In the genomic region with DNA sequence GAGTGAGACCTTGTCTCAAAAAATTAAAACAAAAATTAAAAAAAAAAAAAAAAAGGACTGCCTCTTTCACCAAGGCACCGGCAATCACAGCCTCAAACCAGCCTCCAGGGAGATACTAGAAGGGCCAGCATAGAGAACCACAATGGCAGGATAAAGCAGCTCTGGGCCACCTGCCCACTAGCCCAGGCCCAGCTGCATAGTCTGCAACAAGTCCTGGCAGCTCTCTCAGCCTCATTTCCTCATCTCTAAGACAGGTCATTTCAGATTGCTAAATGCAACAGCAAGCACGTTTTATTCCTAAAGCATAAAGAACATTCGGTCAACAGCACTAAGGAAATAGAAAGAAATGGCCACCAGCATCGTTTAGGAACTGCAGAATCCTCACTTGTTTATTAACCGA, we compare ENCODE assay signal across 9 cellular contexts.
A peak's percentile ranks its signal among the peaks of the same experiment; 100 is the strongest.
DNase-seq lines count a peak whose midpoint lies in the region; ATAC-seq and TF ChIP-seq lines count a peak whose summit lies in the region.
"Had no signal": no experiment of that assay in that cellular context is flagged by ENCODE, and none has a peak within 500 bp of the region (broad histone marks: within the 10 kb centered on the region; RNA-seq: fewer than 3 reads in every experiment).

No MANE protein-coding gene starts in this region.

- H3K4me3 ChIP-seq in HEK293 (ENCODE audit: low read depth, low read length) (no peak overlapping the region), skeletal muscle cell (ENCODE audit: low read depth, low read length) (no peak overlapping the region)

- no peaks in the 10 kb centered on the region for H3K4me1 ChIP-seq in HEK293 (ENCODE audit: control insufficient read depth, insufficient read depth, low read length)

- ATAC-seq in SK-N-SH treated with all-trans-retinoic acid at 6 μM for 48 hours = peak; percentile 45; the same call in 2 of the 3 replicates
- ATAC-seq in HG03432 (IDR thresholded peaks at IDR 0.05; ENCODE audit: unreplicated experiment) = no peak

- POLR2A ChIA-PET in HEK293 (lab: Yijun Ruan, JAX) = no interaction called here

- no peak overlapping the region for H3K27ac ChIP-seq in HEK293 (ENCODE audit: extremely low read depth, low read depth, low read length)

- no peaks in the 10 kb centered on the region for H3K9me3 ChIP-seq in HEK293 (ENCODE audit: control insufficient read depth, insufficient read depth, low read depth, low read length)

- CTCF ChIA-PET in HEK293 (lab: Yijun Ruan, JAX) = interaction anchor here (0.6 to 2.1 kb wide), 2 partner anchors 10 to 380 kb away, joined by 3 to 8 read pairs; no protein-coding TSS in a partner anchor

- DNase-seq in globus pallidus (ENCODE audit: low spot score) (peak; percentile 84), skeletal muscle cell (ENCODE audit: low read depth) (peak; percentile 70), GM20000 (ENCODE audit: low spot score) (no peak), NCI-H774 (lab: John Stamatoyannopoulos, UW) (no peak)
- no peak for DNase-seq in activated effector memory CD4-positive, alpha-beta T cell treated with anti-CD3 and anti-CD28 coated beads, Interleukin-2, amount 50 U/mL, for 16 hours
- DNase-seq: activated T-cell treated with anti-CD3 and anti-CD28 coated beads, Interleukin-2, amount 50 U/mL, for 48 hours had no signal

- TF ChIP-seq CTCF in HEK293 (tag by site-specific recombination; IDR thresholded peaks at IDR 0.05) (no peak), GM20000 (IDR thresholded peaks at IDR 0.05; ENCODE audit: extremely low read depth, missing control alignments) (no peak)

- H3K36me3 ChIP-seq in HEK293 (ENCODE audit: control insufficient read depth in 2 of 2, insufficient read depth in 1 of 2, low read length in 2 of 2) = peaks cover 0 to 34% of the 10 kb centered on the region in 2 experiments; a peak in 2 of 3 replicates

TF ChIP-seq in HEK293, 187 proteins besides CTCF, POLR2A, EP300 and RAD21:
- peak; percentile 81 for TF ChIP-seq SCRT2 (tag by site-specific recombination; IDR thresholded peaks at IDR 0.05)
- TF ChIP-seq, protein P1, sequence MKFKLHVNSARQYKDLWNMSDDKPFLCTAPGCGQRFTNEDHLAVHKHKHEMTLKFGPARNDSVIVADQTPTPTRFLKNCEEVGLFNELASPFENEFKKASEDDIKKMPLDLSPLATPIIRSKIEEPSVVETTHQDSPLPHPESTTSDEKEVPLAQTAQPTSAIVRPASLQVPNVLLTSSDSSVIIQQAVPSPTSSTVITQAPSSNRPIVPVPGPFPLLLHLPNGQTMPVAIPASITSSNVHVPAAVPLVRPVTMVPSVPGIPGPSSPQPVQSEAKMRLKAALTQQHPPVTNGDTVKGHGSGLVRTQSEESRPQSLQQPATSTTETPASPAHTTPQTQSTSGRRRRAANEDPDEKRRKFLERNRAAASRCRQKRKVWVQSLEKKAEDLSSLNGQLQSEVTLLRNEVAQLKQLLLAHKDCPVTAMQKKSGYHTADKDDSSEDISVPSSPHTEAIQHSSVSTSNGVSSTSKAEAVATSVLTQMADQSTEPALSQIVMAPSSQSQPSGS (tag by site-specific recombination; IDR thresholded peaks at IDR 0.05; ENCODE audit: low read depth) = no peak
- no peak for TF ChIP-seq ZIC2 (tag by site-specific recombination; IDR thresholded peaks at IDR 0.05)
- TF ChIP-seq SCRT1 (tag by site-specific recombination; IDR thresholded peaks at IDR 0.05; ENCODE audit: borderline replicate concordance) = peak; percentile 75; the same call in 1 of the 2 replicates
- TF ChIP-seq, protein P2, sequence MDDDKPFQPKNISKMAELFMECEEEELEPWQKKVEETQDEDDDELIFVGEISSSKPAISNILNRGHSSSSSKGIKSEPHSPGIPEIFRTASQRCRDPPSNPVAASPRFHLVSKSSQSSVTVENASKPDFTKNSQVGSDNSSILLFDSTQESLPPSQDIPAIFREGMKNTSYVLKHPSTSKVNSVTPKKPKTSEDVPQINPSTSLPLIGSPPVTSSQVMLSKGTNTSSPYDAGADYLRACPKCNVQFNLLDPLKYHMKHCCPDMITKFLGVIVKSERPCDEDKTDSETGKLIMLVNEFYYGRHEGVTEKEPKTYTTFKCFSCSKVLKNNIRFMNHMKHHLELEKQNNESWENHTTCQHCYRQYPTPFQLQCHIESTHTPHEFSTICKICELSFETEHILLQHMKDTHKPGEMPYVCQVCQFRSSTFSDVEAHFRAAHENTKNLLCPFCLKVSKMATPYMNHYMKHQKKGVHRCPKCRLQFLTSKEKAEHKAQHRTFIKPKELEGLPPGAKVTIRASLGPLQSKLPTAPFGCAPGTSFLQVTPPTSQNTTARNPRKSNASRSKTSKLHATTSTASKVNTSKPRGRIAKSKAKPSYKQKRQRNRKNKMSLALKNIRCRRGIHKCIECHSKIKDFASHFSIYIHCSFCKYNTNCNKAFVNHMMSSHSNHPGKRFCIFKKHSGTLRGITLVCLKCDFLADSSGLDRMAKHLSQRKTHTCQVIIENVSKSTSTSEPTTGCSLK (tag by site-specific recombination; IDR thresholded peaks at IDR 0.05) = no peak
TF ChIP-seq in HEK293: peak in this region for 2.

TF ChIP-seq in SK-N-SH treated with all-trans-retinoic acid at 6 μM for 48 hours, 23 proteins besides CTCF, POLR2A, EP300 and RAD21:
- no peak for TF ChIP-seq ZFP3 (CRISPR knock-in tag; IDR thresholded peaks at IDR 0.05)
- no peak for TF ChIP-seq ESRRG (CRISPR knock-in tag; IDR thresholded peaks at IDR 0.05)
- no peak for TF ChIP-seq ZFP30 (CRISPR knock-in tag; IDR thresholded peaks at IDR 0.05)
- TF ChIP-seq, protein P3, sequence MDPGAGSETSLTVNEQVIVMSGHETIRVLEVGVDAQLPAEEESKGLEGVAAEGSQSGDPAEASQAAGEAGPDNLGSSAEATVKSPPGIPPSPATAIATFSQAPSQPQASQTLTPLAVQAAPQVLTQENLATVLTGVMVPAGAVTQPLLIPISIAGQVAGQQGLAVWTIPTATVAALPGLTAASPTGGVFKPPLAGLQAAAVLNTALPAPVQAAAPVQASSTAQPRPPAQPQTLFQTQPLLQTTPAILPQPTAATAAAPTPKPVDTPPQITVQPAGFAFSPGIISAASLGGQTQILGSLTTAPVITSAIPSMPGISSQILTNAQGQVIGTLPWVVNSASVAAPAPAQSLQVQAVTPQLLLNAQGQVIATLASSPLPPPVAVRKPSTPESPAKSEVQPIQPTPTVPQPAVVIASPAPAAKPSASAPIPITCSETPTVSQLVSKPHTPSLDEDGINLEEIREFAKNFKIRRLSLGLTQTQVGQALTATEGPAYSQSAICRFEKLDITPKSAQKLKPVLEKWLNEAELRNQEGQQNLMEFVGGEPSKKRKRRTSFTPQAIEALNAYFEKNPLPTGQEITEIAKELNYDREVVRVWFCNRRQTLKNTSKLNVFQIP (CRISPR knock-in tag; IDR thresholded peaks at IDR 0.05; ENCODE audit: borderline replicate concordance, low read depth) = no peak
- TF ChIP-seq BACH2 (CRISPR knock-in tag; IDR thresholded peaks at IDR 0.05; ENCODE audit: borderline replicate concordance) = no peak
- no peak for TF ChIP-seq ZNF70 (CRISPR knock-in tag; IDR thresholded peaks at IDR 0.05)
- no peak for TF ChIP-seq PPARA (CRISPR knock-in tag; IDR thresholded peaks at IDR 0.05; ENCODE audit: borderline replicate concordance)
- no peak for TF ChIP-seq SNAI2 (CRISPR knock-in tag; IDR thresholded peaks at IDR 0.05)

Comparison
In these comparisons a context has a peak if more than half of its experiments do, and no peak if none do; other contexts are left out.
1. DNase-seq: peak in globus pallidus (single experiment) and skeletal muscle cell (single experiment); none in activated effector memory CD4-positive, alpha-beta T cell treated with anti-CD3 and anti-CD28 coated beads, Interleukin-2, amount 50 U/mL, for 16 hours (single experiment), GM20000 (single experiment) and NCI-H774 (single experiment).